8 cellular contexts compared by ENCODE assay signal in genomic region chr2:203909192-203909945, GRCh38. TPM values are rescaled to one million over a fixed set of nuclear protein-coding genes. Genes with fewer than 3 reads are reported as not detected.
DNase-seq lines count a peak whose midpoint lies in the region; ATAC-seq and TF ChIP-seq lines count a peak whose summit lies in the region.

No MANE protein-coding gene starts in this region.

- peak overlapping the region in 2 of 5 donors; percentile 38 to 63 for H3K27ac ChIP-seq in adrenal gland
- H3K27ac ChIP-seq in right atrium auricular region, result peak overlapping the region in 1 of 2 donors; percentile 11
- peak overlapping the region in 3 of 4 donors; percentile 24 to 61 (median 40) for H3K27ac ChIP-seq in gastrocnemius medialis

- no peak for TF ChIP-seq POLR2A in adrenal gland (IDR thresholded peaks at IDR 0.05)
- TF ChIP-seq POLR2A in gastrocnemius medialis (IDR thresholded peaks at IDR 0.05), result no peak

- peak; percentile 64 to 78 for ATAC-seq in gastrocnemius medialis
- no peak for ATAC-seq in GM21619 (IDR thresholded peaks at IDR 0.05; ENCODE audit: unreplicated experiment)
- no peak for ATAC-seq in HG03439 (IDR thresholded peaks at IDR 0.05; ENCODE audit: unreplicated experiment)

- H3K4me1 ChIP-seq in adrenal gland (replicated peaks in 1 of 2) (no peaks in the 10 kb centered on the region), right atrium auricular region (peaks cover 0 to 8% of the 10 kb centered on the region in 2 donors), gastrocnemius medialis (peaks cover 12 to 18% of the 10 kb centered on the region in 2 donors)

- intact Hi-C loops in adrenal gland (cut with DNase I) (no loop called here), gastrocnemius medialis (cut with DNase I; ENCODE audit: low total_unique reads) (loop anchor here (1.0 kb wide), 1 partner anchor 425 kb away; no protein-coding TSS in a partner anchor)

- H3K27me3 ChIP-seq in adrenal gland (no peaks in the 10 kb centered on the region), right atrium auricular region (no peaks in the 10 kb centered on the region), gastrocnemius medialis (no peaks in the 10 kb centered on the region)

- DNase-seq in 8988T, result peak; percentile 23
- DNase-seq in G401 (ENCODE audit: low spot score), result peak; percentile 14
- peak; percentile 51 for DNase-seq in NCI-H2196 (lab: John Stamatoyannopoulos, UW; ENCODE audit: unreplicated experiment)
- peak in 2 of 7 donors; percentile 8 to 33 for DNase-seq in adrenal gland
- DNase-seq in right atrium auricular region (ENCODE audit: low spot score), result no peak
- DNase-seq in gastrocnemius medialis, result no peak

- H3K36me3 ChIP-seq in adrenal gland (replicated peaks in 1 of 2), result no peaks in the 10 kb centered on the region
- no peaks in the 10 kb centered on the region for H3K36me3 ChIP-seq in right atrium auricular region
- no peaks in the 10 kb centered on the region for H3K36me3 ChIP-seq in gastrocnemius medialis

- TF ChIP-seq CTCF in adrenal gland (IDR thresholded peaks at IDR 0.05) (peak; percentile 56 to 69 (median 62)), right atrium auricular region (IDR thresholded peaks at IDR 0.05) (peak; percentile 53 to 81), gastrocnemius medialis (IDR thresholded peaks at IDR 0.05 in 4 of 5, conservative IDR thresholded peaks at IDR 0.05 in 1 of 5) (peak; percentile 49 to 73 (median 65))

- 10 to 18% (median 14%) methylated on average over 8 of the region's 8 CpGs for WGBS in adrenal gland, 4 donors

- H3K9me3 ChIP-seq in adrenal gland (replicated peaks in 1 of 3) (no peaks in the 10 kb centered on the region), right atrium auricular region (no peaks in the 10 kb centered on the region), gastrocnemius medialis (no peaks in the 10 kb centered on the region)

- H3K4me3 ChIP-seq in adrenal gland, result peak overlapping the region in 1 of 4 donors; percentile 25
- peak overlapping the region in 1 of 2 donors; percentile 24 for H3K4me3 ChIP-seq in right atrium auricular region
- peak overlapping the region; percentile 5 to 47 (median 29) for H3K4me3 ChIP-seq in gastrocnemius medialis

- in situ Hi-C loops in G401 (cut with HindIII; ENCODE audit: low sequenced_read_pairs), result no loop called here
- in situ Hi-C loops in gastrocnemius medialis (cut with MboI; ENCODE audit: low sequenced_read_pairs in 4 of 4), result loop anchor here in 1 of 4 donors (25.0 kb wide), 1 partner anchor 422 kb away; no protein-coding TSS in a partner anchor

RNA-seq across cellular contexts. Expression of gene ICOS, which starts 27.2 kb away (rescaled TPM):
- total RNA-seq in G401 (2014; rRNA removed; shearing (Covaris generic)), result not detected in 2 replicates
- total RNA-seq in adrenal gland (under 1 TPM in 4 of 8 donors, not detected in 4; 0.14 to 0.51 (median 0.30) TPM), right atrium auricular region (not detected), gastrocnemius medialis (not detected)
- under 1 TPM in 2 of 3 donors, not detected in 1; 0.07 TPM for polyA plus RNA-seq in adrenal gland

RNA-seq across cellular contexts. Expression of gene CTLA4, which starts 41.8 kb away (rescaled TPM):
- not detected in 2 replicates for total RNA-seq in G401 (2014; rRNA removed; shearing (Covaris generic))
- total RNA-seq in adrenal gland (under 1 TPM in 1 of 8 donors, not detected in 7; 0.50 TPM), right atrium auricular region (under 1 TPM in 1 of 2 donors, not detected in 1; 0.35 TPM), gastrocnemius medialis (not detected)
- polyA plus RNA-seq in adrenal gland, result under 1 TPM in 2 of 3 donors, not detected in 1; 0.03 to 0.15 TPM

Comparison
In these comparisons a context has a peak if more than half of its experiments do, and no peak if none do; other contexts are left out.
1. DNase-seq: peak in 8988T (single experiment), G401 (single experiment) and NCI-H2196 (single experiment); none in right atrium auricular region (single experiment) and gastrocnemius medialis (0 of 2).
2. ATAC-seq: peak in gastrocnemius medialis (2 of 2); none in GM21619 (single experiment) and HG03439 (single experiment).
3. Peak in every context shown above with its lines, with median percentiles within 50 percentile points of each other: CTCF ChIP-seq.